12 cellular contexts compared by ENCODE assay signal in the genomic region with DNA sequence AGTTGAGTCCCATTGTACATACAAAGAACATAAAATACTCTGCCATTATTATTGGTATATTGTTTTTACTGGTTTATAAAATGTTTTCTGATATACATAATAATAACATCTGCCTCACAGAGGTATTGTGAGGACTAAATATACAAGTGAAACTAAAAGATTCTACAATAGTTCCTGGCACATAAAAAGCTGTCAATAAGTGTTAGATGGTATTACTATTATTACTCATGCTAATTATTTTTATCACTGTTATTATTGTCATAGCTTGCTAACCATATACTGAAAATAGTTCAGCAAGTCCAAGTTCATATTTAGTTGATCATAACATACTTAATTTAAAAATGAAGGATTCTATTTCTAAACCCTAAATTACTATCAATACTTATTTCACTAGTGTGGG. TPM values are rescaled to one million over a fixed set of nuclear protein-coding genes. Genes with fewer than 3 reads are reported as not detected.
DNase-seq lines count a peak whose midpoint lies in the region; ATAC-seq lines count a peak whose summit lies in the region.
"Had no signal": no experiment of that assay in that cellular context is flagged by ENCODE, and none has a peak within 500 bp of the region (broad histone marks: within the 10 kb centered on the region; RNA-seq: fewer than 3 reads in every experiment).

No MANE protein-coding gene starts in this region.

- H3K4me3 ChIP-seq in endocrine pancreas (ENCODE audit: control insufficient read depth, insufficient read depth, low read length): peak overlapping the region; percentile 16
- H3K4me3 ChIP-seq: GM23248, uterus had no signal

- H3K9me3 Mint-ChIP-seq in activated CD4-positive, alpha-beta memory T cell treated with anti-CD3 and anti-CD28 coated beads for 36 hours: no peaks in the 10 kb centered on the region
- peaks cover 2% of the 10 kb centered on the region for H3K9me3 Mint-ChIP-seq in activated CD4-positive, alpha-beta memory T cell treated with anti-CD3 and anti-CD28 coated beads, Interleukin-2, amount 10 ng/mL, durations not matched to agents 7 days and 5 days

- H3K36me3 ChIP-seq in endocrine pancreas (ENCODE audit: control insufficient read depth, insufficient read depth, low read length): no peaks in the 10 kb centered on the region
- H3K36me3 ChIP-seq: uterus had no signal

- POLR2A ChIA-PET in activated CD4-positive, alpha-beta memory T cell treated with anti-CD3 and anti-CD28 coated beads for 36 hours (lab: Charles Lee): no interaction called here
- POLR2A ChIA-PET in activated CD4-positive, alpha-beta memory T cell treated with anti-CD3 and anti-CD28 coated beads, Interleukin-2, amount 10 ng/mL, durations not matched to agents 7 days and 5 days (lab: Charles Lee): interaction anchor here (1.6 kb wide), 1 partner anchor 26 kb away, joined by 7 read pairs; no protein-coding TSS in a partner anchor

- peak overlapping the region; percentile 12 for H3K4me3 Mint-ChIP-seq in activated CD4-positive, alpha-beta memory T cell treated with anti-CD3 and anti-CD28 coated beads for 36 hours
- H3K4me3 Mint-ChIP-seq in activated CD4-positive, alpha-beta memory T cell treated with anti-CD3 and anti-CD28 coated beads, Interleukin-2, amount 10 ng/mL, durations not matched to agents 7 days and 5 days: no peak overlapping the region

- peak overlapping the region; percentile 10 for H3K27ac Mint-ChIP-seq in activated CD4-positive, alpha-beta memory T cell treated with anti-CD3 and anti-CD28 coated beads for 36 hours
- H3K27ac Mint-ChIP-seq in activated CD4-positive, alpha-beta memory T cell treated with anti-CD3 and anti-CD28 coated beads, Interleukin-2, amount 10 ng/mL, durations not matched to agents 7 days and 5 days: no peak overlapping the region

- H3K4me1 Mint-ChIP-seq in activated CD4-positive, alpha-beta memory T cell treated with anti-CD3 and anti-CD28 coated beads for 36 hours (ENCODE audit: low read depth): peaks cover 67% of the 10 kb centered on the region
- H3K4me1 Mint-ChIP-seq in activated CD4-positive, alpha-beta memory T cell treated with anti-CD3 and anti-CD28 coated beads, Interleukin-2, amount 10 ng/mL, durations not matched to agents 7 days and 5 days: peaks cover 31% of the 10 kb centered on the region

- no peak overlapping the region for H3K9ac ChIP-seq in endocrine pancreas (ENCODE audit: control insufficient read depth, insufficient read depth, low read length)
- H3K9ac ChIP-seq: GM23248 had no signal

- H3K27me3 Mint-ChIP-seq in activated CD4-positive, alpha-beta memory T cell treated with anti-CD3 and anti-CD28 coated beads for 36 hours: no peaks in the 10 kb centered on the region
- no peaks in the 10 kb centered on the region for H3K27me3 Mint-ChIP-seq in activated CD4-positive, alpha-beta memory T cell treated with anti-CD3 and anti-CD28 coated beads, Interleukin-2, amount 10 ng/mL, durations not matched to agents 7 days and 5 days

- ATAC-seq in GM21825 (IDR thresholded peaks at IDR 0.05; ENCODE audit: unreplicated experiment) (peak; percentile 62), HG03432 (IDR thresholded peaks at IDR 0.05; ENCODE audit: unreplicated experiment) (peak; percentile 77), GM21528 (IDR thresholded peaks at IDR 0.05; ENCODE audit: low FRiP score, unreplicated experiment) (no peak)

- CTCF ChIA-PET in activated CD4-positive, alpha-beta memory T cell treated with anti-CD3 and anti-CD28 coated beads for 36 hours (lab: Charles Lee): no interaction called here
- CTCF ChIA-PET in activated CD4-positive, alpha-beta memory T cell treated with anti-CD3 and anti-CD28 coated beads, Interleukin-2, amount 10 ng/mL, durations not matched to agents 7 days and 5 days (lab: Charles Lee): no interaction called here

- no peaks in the 10 kb centered on the region for H3K9me3 ChIP-seq in endocrine pancreas (ENCODE audit: control insufficient read depth, low read length)
- H3K9me3 ChIP-seq: uterus had no signal

- H3K27me3 ChIP-seq in endocrine pancreas (ENCODE audit: control insufficient read depth, insufficient read depth, low read length): no peaks in the 10 kb centered on the region
- H3K27me3 ChIP-seq: uterus had no signal

- H3K36me3 Mint-ChIP-seq in activated CD4-positive, alpha-beta memory T cell treated with anti-CD3 and anti-CD28 coated beads for 36 hours: peaks cover 2% of the 10 kb centered on the region
- H3K36me3 Mint-ChIP-seq in activated CD4-positive, alpha-beta memory T cell treated with anti-CD3 and anti-CD28 coated beads, Interleukin-2, amount 10 ng/mL, durations not matched to agents 7 days and 5 days (ENCODE audit: low read depth): peaks cover 8% of the 10 kb centered on the region

- no peak for DNase-seq in activated CD4-positive, alpha-beta memory T cell treated with anti-CD3 and anti-CD28 coated beads for 36 hours
- no peak for DNase-seq in activated CD4-positive, alpha-beta memory T cell treated with anti-CD3 and anti-CD28 coated beads, Interleukin-2, amount 10 ng/mL, durations not matched to agents 7 days and 5 days
- no peak for DNase-seq in NCI-H526 treated with DMSO at 0.1 percent for 48 hours (lab: John Stamatoyannopoulos, UW)
- no peak for DNase-seq in NCI-H1048 (lab: John Stamatoyannopoulos, UW)
- DNase-seq: activated gamma-delta T cell, DMS53, GM23248, uterus had no signal

- intact Hi-C loops in activated CD4-positive, alpha-beta memory T cell treated with anti-CD3 and anti-CD28 coated beads for 36 hours (cut with micrococcal nuclease): no loop called here

- peaks cover 29% of the 10 kb centered on the region for H3K4me1 ChIP-seq in endocrine pancreas (ENCODE audit: control insufficient read depth, insufficient read depth, low read length)

RNA-seq across cellular contexts. Expression of a gene that starts 34.4 kb away (rescaled TPM):
- total RNA-seq in activated CD4-positive, alpha-beta memory T cell treated with anti-CD3 and anti-CD28 coated beads for 36 hours: 100 to 1,000 TPM; 137 to 144 TPM
- 100 to 1,000 TPM; 217 to 227 TPM for total RNA-seq in activated CD4-positive, alpha-beta memory T cell treated with anti-CD3 and anti-CD28 coated beads, Interleukin-2, amount 10 ng/mL, durations not matched to agents 7 days and 5 days
